Comparison of ENCODE assay signal across 15 cellular contexts in genomic region chr7:102593637-102594334, GRCh38. TPM values are rescaled to one million over a fixed set of nuclear protein-coding genes. Genes with fewer than 3 reads are reported as not detected.
DNase-seq lines count a peak whose midpoint lies in the region; ATAC-seq and TF ChIP-seq lines count a peak whose summit lies in the region.
"Not testable (repeated sequence)": the region's sequence is repeated elsewhere in the genome, so short reads cannot be mapped to it uniquely, and the experiment has no call there.
"Had no signal": no experiment of that assay in that cellular context is flagged by ENCODE, and none has a peak within 500 bp of the region (broad histone marks: within the 10 kb centered on the region; RNA-seq: fewer than 3 reads in every experiment).

No MANE protein-coding gene starts in this region.

- H3K4me3 ChIP-seq in left lung; aorta (ENCODE audit: low read length in 2 of 2): not testable (repeated sequence)

- intact Hi-C loops in left lung (cut with DNase I); aorta (cut with DNase I): not testable (repeated sequence)

- not testable (repeated sequence) for H3K4me3 Mint-ChIP-seq in activated T-cell treated with anti-CD3 and anti-CD28 coated beads, Interleukin-2, amount 50 U/mL, for 72 hours

- H3K27me3 ChIP-seq in left lung; aorta (ENCODE audit: control insufficient read depth in 1 of 2, insufficient read depth in 2 of 2, low read length in 1 of 2): not testable (repeated sequence)

- not testable (repeated sequence) for H3K4me1 ChIP-seq in left lung; aorta (ENCODE audit: control insufficient read depth in 1 of 2, insufficient read depth in 2 of 2, low read length in 2 of 2)

- H3K27ac Mint-ChIP-seq in activated T-cell treated with anti-CD3 and anti-CD28 coated beads, Interleukin-2, amount 50 U/mL, for 72 hours = not testable (repeated sequence)

- no CpG with 5 or more reads among the region's 68 CpGs for WGBS in aorta, 2 donors

- H3K36me3 Mint-ChIP-seq in activated T-cell treated with anti-CD3 and anti-CD28 coated beads, Interleukin-2, amount 50 U/mL, for 72 hours (ENCODE audit: insufficient read depth in 2 of 2) = not testable (repeated sequence)

- H3K4me1 Mint-ChIP-seq in activated T-cell treated with anti-CD3 and anti-CD28 coated beads, Interleukin-2, amount 50 U/mL, for 72 hours (ENCODE audit: low read depth) = not testable (repeated sequence)

- H3K9me3 Mint-ChIP-seq in activated T-cell treated with anti-CD3 and anti-CD28 coated beads, Interleukin-2, amount 50 U/mL, for 72 hours = not testable (repeated sequence)

- H3K27ac ChIP-seq in left lung; aorta (ENCODE audit: low read depth in 1 of 2, low read length in 2 of 2): not testable (repeated sequence)

- not testable (repeated sequence) for H3K9me3 ChIP-seq in left lung; aorta (ENCODE audit: control insufficient read depth, low read length)

- ATAC-seq in GM18861 (IDR thresholded peaks at IDR 0.05; ENCODE audit: unreplicated experiment) = peak; percentile 75
- peak; percentile 63 for ATAC-seq in GM19468 (IDR thresholded peaks at IDR 0.05; ENCODE audit: extremely low read depth, unreplicated experiment)
- peak; percentile 54 for ATAC-seq in HG02610 (IDR thresholded peaks at IDR 0.05; ENCODE audit: unreplicated experiment)
- peak; percentile 56 for ATAC-seq in HG03064 (IDR thresholded peaks at IDR 0.05; ENCODE audit: low read depth, unreplicated experiment)
- ATAC-seq in HG03520 (IDR thresholded peaks at IDR 0.05; ENCODE audit: unreplicated experiment) = peak; percentile 72
- ATAC-seq in activated T-cell treated with anti-CD3 and anti-CD28 coated beads, Interleukin-2, amount 50 U/mL, for 72 hours (replicated peaks in 1 of 2) = peak; percentile 69 to 76
- peak; percentile 37 for ATAC-seq in left lung
- peak; percentile 23 for ATAC-seq in aorta (ENCODE audit: low FRiP score)

- not testable (repeated sequence) for H3K36me3 ChIP-seq in left lung; aorta (ENCODE audit: control insufficient read depth in 1 of 2, insufficient read depth in 2 of 2, low read length in 1 of 2)

- DNase-seq in activated T-cell treated with anti-CD3 and anti-CD28 coated beads, Interleukin-2, amount 50 U/mL, for 72 hours; left lung; aorta: not testable (repeated sequence)

- TF ChIP-seq CTCF in left lung (IDR thresholded peaks at IDR 0.05) = not testable (repeated sequence)

- H3K27me3 Mint-ChIP-seq in activated T-cell treated with anti-CD3 and anti-CD28 coated beads, Interleukin-2, amount 50 U/mL, for 72 hours (ENCODE audit: low read depth) = not testable (repeated sequence)

RNA-seq across cellular contexts. Expression of gene POLR2J3, which starts 21.4 kb away (rescaled TPM):
- total RNA-seq in activated T-cell treated with anti-CD3 and anti-CD28 coated beads, Interleukin-2, amount 50 U/mL, for 72 hours = 10 to 100 TPM; 37.5 to 67.1 TPM
- total RNA-seq in left lung = 10 to 100 TPM; 21.6 to 43.4 TPM
- 10 to 100 TPM; 27.5 to 69.9 TPM for total RNA-seq in aorta
- 10 to 100 TPM; 35.4 to 64.7 TPM for polyA plus RNA-seq in aorta

RNA-seq across cellular contexts. Expression of gene RASA4, which starts 22.8 kb away (rescaled TPM):
- total RNA-seq in activated T-cell treated with anti-CD3 and anti-CD28 coated beads, Interleukin-2, amount 50 U/mL, for 72 hours = 10 to 100 TPM; 52.0 to 79.2 TPM
- 10 to 100 TPM; 22.9 to 43.2 TPM for total RNA-seq in left lung
- total RNA-seq in aorta = 100 to 1,000 TPM; 133 to 354 TPM
- polyA plus RNA-seq in aorta = 10 to 100 TPM; 19.2 to 62.0 TPM

RNA-seq across cellular contexts. Expression of gene SPDYE2, which starts 42.8 kb away (rescaled TPM):
- total RNA-seq in activated T-cell treated with anti-CD3 and anti-CD28 coated beads, Interleukin-2, amount 50 U/mL, for 72 hours = not detected
- total RNA-seq in left lung (not detected), aorta (not detected)
- polyA plus RNA-seq in aorta = not detected
- total RNA-seq: Calu3, dermis microvascular lymphatic vessel endothelial cell, esophagus muscularis mucosa, H7, M059J, osteoblast, transverse colon had no signal

RNA-seq across cellular contexts. Expression of gene UPK3BL1, which starts 48.8 kb away (rescaled TPM):
- 10 to 100 TPM; 13.3 to 58.8 TPM for total RNA-seq in activated T-cell treated with anti-CD3 and anti-CD28 coated beads, Interleukin-2, amount 50 U/mL, for 72 hours
- total RNA-seq in left lung (10 to 100 TPM; 15.7 to 18.2 TPM), aorta (10 to 100 TPM in 1 of 2 donors, 1 to 10 TPM in 1; 7.5 to 28.4 TPM)
- 100 to 1,000 TPM in 1 of 2 donors, 10 to 100 TPM in 1; 21.0 to 142 TPM for polyA plus RNA-seq in aorta

RNA-seq across cellular contexts. Expression of gene UPK3BL2, which starts 50.3 kb away (rescaled TPM):
- 10 to 100 TPM; 24.8 to 37.9 TPM for total RNA-seq in activated T-cell treated with anti-CD3 and anti-CD28 coated beads, Interleukin-2, amount 50 U/mL, for 72 hours
- 10 to 100 TPM; 12.7 to 22.0 TPM for total RNA-seq in left lung
- 10 to 100 TPM; 19.5 to 41.7 TPM for total RNA-seq in aorta
- 10 to 100 TPM in 1 of 2 donors, 1 to 10 TPM in 1; 4.0 to 27.5 TPM for polyA plus RNA-seq in aorta

Comparison
In these comparisons a context has a peak if more than half of its experiments do, and no peak if none do; other contexts are left out.
1. ATAC-seq: peak in every context shown above with its lines; median percentile 75 in GM18861; 72 in activated T-cell treated with anti-CD3 and anti-CD28 coated beads, Interleukin-2, amount 50 U/mL, for 72 hours; 72 in HG03520; 63 in GM19468; 56 in HG03064; 54 in HG02610; 37 in left lung; 23 in aorta.